Comparison of ENCODE assay signal across 29 cellular contexts in the genomic region with DNA sequence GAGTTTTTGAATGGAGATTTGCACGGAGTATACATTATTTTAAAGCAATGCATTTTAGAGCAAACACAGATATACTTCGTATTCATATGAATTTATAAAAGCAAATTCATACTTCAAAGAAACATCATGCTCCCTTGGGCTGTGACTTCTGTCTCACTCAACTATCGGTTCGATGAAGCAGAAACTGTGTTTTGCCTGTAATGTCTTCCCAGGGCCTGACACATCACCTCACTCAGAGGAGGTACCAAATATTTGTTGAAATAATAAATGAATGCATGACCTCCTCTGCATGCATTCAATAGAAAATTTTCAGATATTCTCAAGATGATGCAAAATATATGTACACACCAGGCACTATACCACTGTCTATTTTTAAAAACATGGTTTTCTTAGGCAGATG.
"Had no signal": no experiment of that assay in that cellular context is flagged by ENCODE, and none has a peak within 500 bp of the region (broad histone marks: within the 10 kb centered on the region; RNA-seq: fewer than 3 reads in every experiment).

No MANE protein-coding gene starts in this region.

- H3K9me3 ChIP-seq: psoas muscle, sigmoid colon, stomach, thyroid gland, upper lobe of left lung, vagina had no signal

- H3K9ac ChIP-seq: parathyroid adenoma had no signal

- DNase-seq: activated CD4-positive, alpha-beta memory T cell treated with anti-CD3 and anti-CD28 coated beads, Interleukin-2, amount 10 ng/mL, durations not matched to agents 7 days and 5 days; activated CD4-positive, alpha-beta T cell treated with anti-CD3 and anti-CD28 coated beads for 48 hours; activated CD8-positive, alpha-beta memory T cell treated with anti-CD3 and anti-CD28 coated beads, Interleukin-2, amount 50 U/mL, for 48 hours; activated gamma-delta T cell treated with Interleukin-2 at 50 U/mL for 16 hours; activated naive CD4-positive, alpha-beta T cell treated with anti-CD3 and anti-CD28 coated beads, Interleukin-2, amount 50 U/mL, for 16 hours; activated T-cell treated with anti-CD3 and anti-CD28 coated beads, Interleukin-2, amount 50 U/mL, for 4 hours; amniotic stem cell; dermis blood vessel endothelial cell; effector CD8-positive, alpha-beta T cell; glutamatergic neuron; naive B cell; nephron progenitor cell; nucleus accumbens; psoas muscle; sigmoid colon; small intestine; stimulated activated CD4-positive, alpha-beta T cell treated with anti-CD3 and anti-CD28 coated beads, Interleukin-1b, Interleukin-23, amount 100 ng/mL, for 48 hours; stimulated activated CD4-positive, alpha-beta T cell treated with anti-CD3 and anti-CD28 coated beads, Interleukin-4, amount 100 ng/mL, for 4 hours; stimulated activated CD8-positive, alpha-beta memory T cell treated with anti-CD3 and anti-CD28 coated beads, Interleukin-4, amount 100 ng/mL, for 48 hours; stimulated activated naive B cell treated with anti-CD40 and anti-IgM and Interleukin-4, amounts not matched to agents 10 μg/mL and 1 μg/mL and 100 μg/mL, for 72 hours; stomach; thyroid gland; upper lobe of left lung had no signal

- H3K4me1 Mint-ChIP-seq: activated CD4-positive, alpha-beta memory T cell treated with anti-CD3 and anti-CD28 coated beads, Interleukin-2, amount 10 ng/mL, durations not matched to agents 7 days and 5 days; activated T-helper 17 cell treated with anti-CD3 and anti-CD28 coated beads, Interleukin-2, amount 50 U/mL, for 72 hours; central memory CD8-positive, alpha-beta T cell; naive B cell; stimulated activated naive B cell treated with anti-CD40 and anti-IgM and Interleukin-4, amounts not matched to agents 10 μg/mL and 1 μg/mL and 100 μg/mL, for 72 hours had no signal

- H3K4me3 Mint-ChIP-seq: activated CD4-positive, alpha-beta memory T cell treated with anti-CD3 and anti-CD28 coated beads, Interleukin-2, amount 10 ng/mL, durations not matched to agents 7 days and 5 days; activated T-cell treated with anti-CD3 and anti-CD28 coated beads, Interleukin-2, amount 50 U/mL, for 4 hours; activated T-helper 17 cell treated with anti-CD3 and anti-CD28 coated beads, Interleukin-2, amount 50 U/mL, for 72 hours; central memory CD8-positive, alpha-beta T cell; mesothelial cell of epicardium; naive B cell; nephron progenitor cell; stimulated activated naive B cell treated with anti-CD40 and anti-IgM and Interleukin-4, amounts not matched to agents 10 μg/mL and 1 μg/mL and 100 μg/mL, for 72 hours; T-helper 2 cell treated with Interferon-gamma antibody and Interleukin-4, amounts not matched to agents 5 μg/mL and 100 μg/mL, for 36 hours had no signal

- H3K27me3 Mint-ChIP-seq: activated CD4-positive, alpha-beta memory T cell treated with anti-CD3 and anti-CD28 coated beads, Interleukin-2, amount 10 ng/mL, durations not matched to agents 7 days and 5 days; central memory CD8-positive, alpha-beta T cell; stimulated activated naive B cell treated with anti-CD40 and anti-IgM and Interleukin-4, amounts not matched to agents 10 μg/mL and 1 μg/mL and 100 μg/mL, for 72 hours had no signal

- ATAC-seq: activated T-cell treated with anti-CD3 and anti-CD28 coated beads, Interleukin-2, amount 50 U/mL, for 4 hours; activated T-helper 17 cell treated with anti-CD3 and anti-CD28 coated beads, Interleukin-2, amount 50 U/mL, for 72 hours; psoas muscle; stimulated activated naive B cell treated with anti-CD40 and anti-IgM and Interleukin-4, amounts not matched to agents 10 μg/mL and 1 μg/mL and 100 μg/mL, for 72 hours had no signal

- H3K27me3 ChIP-seq: sigmoid colon, stomach, thyroid gland, upper lobe of left lung, vagina had no signal

- H3K36me3 Mint-ChIP-seq: mesothelial cell of epicardium; naive B cell; stimulated activated naive B cell treated with anti-CD40 and anti-IgM and Interleukin-4, amounts not matched to agents 10 μg/mL and 1 μg/mL and 100 μg/mL, for 72 hours had no signal

- H3K4me1 ChIP-seq: parathyroid adenoma, psoas muscle had no signal

- H3K36me3 ChIP-seq: sigmoid colon, stomach, thyroid gland, upper lobe of left lung, vagina had no signal

- H3K4me3 ChIP-seq: psoas muscle, sigmoid colon, stomach, thyroid gland, upper lobe of left lung, vagina had no signal

- H3K9me3 Mint-ChIP-seq: activated CD4-positive, alpha-beta memory T cell treated with anti-CD3 and anti-CD28 coated beads, Interleukin-2, amount 10 ng/mL, durations not matched to agents 7 days and 5 days; activated T-cell treated with anti-CD3 and anti-CD28 coated beads, Interleukin-2, amount 50 U/mL, for 4 hours; mesothelial cell of epicardium; T-helper 2 cell treated with Interferon-gamma antibody and Interleukin-4, amounts not matched to agents 5 μg/mL and 100 μg/mL, for 36 hours had no signal

- H2AFZ ChIP-seq: parathyroid adenoma had no signal

- H3K79me2 ChIP-seq: parathyroid adenoma had no signal

- H3K27ac Mint-ChIP-seq: activated CD4-positive, alpha-beta memory T cell treated with anti-CD3 and anti-CD28 coated beads, Interleukin-2, amount 10 ng/mL, durations not matched to agents 7 days and 5 days; activated T-helper 17 cell treated with anti-CD3 and anti-CD28 coated beads, Interleukin-2, amount 50 U/mL, for 72 hours; mesothelial cell of epicardium; naive B cell; nephron progenitor cell; stimulated activated naive B cell treated with anti-CD40 and anti-IgM and Interleukin-4, amounts not matched to agents 10 μg/mL and 1 μg/mL and 100 μg/mL, for 72 hours; T-helper 2 cell treated with Interferon-gamma antibody and Interleukin-4, amounts not matched to agents 5 μg/mL and 100 μg/mL, for 36 hours had no signal

- H3K27ac ChIP-seq: parathyroid adenoma, psoas muscle, sigmoid colon, stomach, thyroid gland, upper lobe of left lung, vagina had no signal
